In the genomic region with DNA sequence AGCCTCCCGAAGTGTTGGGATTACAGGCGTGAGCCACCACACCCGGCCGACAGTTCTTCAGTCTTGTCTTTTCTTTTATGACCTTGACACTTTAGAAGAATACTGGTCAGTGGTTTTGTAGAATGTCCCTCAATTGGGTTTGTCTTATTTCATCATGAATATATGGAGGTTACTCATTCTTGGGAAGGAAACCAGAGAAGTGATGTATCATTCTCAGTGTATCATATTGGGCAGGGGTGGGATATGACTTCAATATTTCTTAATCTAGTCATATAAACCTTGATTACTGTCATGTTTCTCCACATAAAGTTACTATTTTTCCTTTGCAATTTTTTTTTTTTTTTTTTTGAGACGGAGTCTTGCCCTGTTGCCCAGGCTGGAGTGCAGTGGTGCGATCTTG, we compare ENCODE assay signal across 27 cellular contexts. TPM values are rescaled to one million over a fixed set of nuclear protein-coding genes. Genes with fewer than 3 reads are reported as not detected.
DNase-seq lines count a peak whose midpoint lies in the region; ATAC-seq, FAIRE-seq and TF ChIP-seq lines count a peak whose summit lies in the region.
"Had no signal": no experiment of that assay in that cellular context is flagged by ENCODE, and none has a peak within 500 bp of the region (broad histone marks: within the 10 kb centered on the region; RNA-seq: fewer than 3 reads in every experiment).

No MANE protein-coding gene starts in this region.

- TF ChIP-seq POLR2A in H54 (IDR thresholded peaks at IDR 0.05; ENCODE audit: low read depth, low read length) = no peak

- BruUV-seq in mammary epithelial cell (replicated peaks; lab: Mats Ljungman, UMichigan) (no TSS peak), MCF 10A (replicated peaks; lab: Mats Ljungman, UMichigan) (no TSS peak)

- H3K79me2 ChIP-seq in mammary epithelial cell (ENCODE audit: insufficient read depth, low read length) = peaks cover 83% of the 10 kb centered on the region

- peak; percentile 27 for DNase-seq in mammary epithelial cell
- no peak for DNase-seq in MCF 10A (ENCODE audit: unreplicated experiment)
- peak; percentile 11 for DNase-seq in RKO (ENCODE audit: low spot score)
- peak; percentile 57 for DNase-seq in fibroblast of gingiva (ENCODE audit: low read depth)
- DNase-seq in upper lobe of right lung = no peak
- no peak for DNase-seq in H54 (ENCODE audit: insufficient read length, low spot score)
- no peak for DNase-seq in NCI-H128 (lab: John Stamatoyannopoulos, UW; ENCODE audit: unreplicated experiment)
- DNase-seq: 8988T; activated CD8-positive, alpha-beta T cell treated with anti-CD3 and anti-CD28 coated beads, Interleukin-2, amount 10 ng/mL, durations not matched to agents 7 days and 5 days; activated naive CD4-positive, alpha-beta T cell treated with Interleukin-2 at 50 U/mL for 16 hours; activated T-cell treated with anti-CD3 and anti-CD28 coated beads, Interleukin-2, amount 50 U/mL, for 24 hours; amniotic stem cell; COR-L47; H7; kidney glomerular epithelial cell; NCI-H1694 treated with DMSO at 0.1 percent for 48 hours; NCI-H69; spleen; stimulated activated CD4-positive, alpha-beta T cell treated with anti-CD3 and anti-CD28 coated beads, Interleukin-4, amount 100 ng/mL, for 24 hours; stimulated activated naive CD8-positive, alpha-beta T cell treated with anti-CD3 and anti-CD28 coated beads, Interleukin-15, Interleukin-2, amounts not matched to agents 100 U/mL and 50 U/mL, for 24 hours had no signal

- intact Hi-C loops in mammary epithelial cell (cut with micrococcal nuclease) = no loop called here
- intact Hi-C loops in MCF 10A (cut with micrococcal nuclease) = no loop called here
- intact Hi-C loops in upper lobe of right lung (cut with DNase I) = no loop called here

- ATAC-seq in upper lobe of right lung (no peak), GM18519 (IDR thresholded peaks at IDR 0.05; ENCODE audit: low FRiP score, unreplicated experiment) (no peak)
- ATAC-seq: activated CD4-positive, CD25-positive, alpha-beta regulatory T cell treated with anti-CD3 and anti-CD28 coated beads, Interleukin-2, amount 50 U/mL, for 24 hours; activated CD8-positive, alpha-beta T cell treated with anti-CD3 and anti-CD28 coated beads, Interleukin-2, amount 10 ng/mL, durations not matched to agents 7 days and 5 days; K562; stimulated activated naive CD8-positive, alpha-beta T cell treated with anti-CD3 and anti-CD28 coated beads, Interleukin-15, Interleukin-2, amounts not matched to agents 100 U/mL and 50 U/mL, for 24 hours had no signal

- H3K36me3 Mint-ChIP-seq in MCF 10A (ENCODE audit: insufficient read depth, unreplicated experiment) = no peaks in the 10 kb centered on the region

- no peak overlapping the region for H2AFZ ChIP-seq in mammary epithelial cell (ENCODE audit: low read depth, low read length)

- no peaks in the 10 kb centered on the region for H4K20me1 ChIP-seq in mammary epithelial cell (ENCODE audit: insufficient read depth, low read length)

- H3K36me3 ChIP-seq in mammary epithelial cell (ENCODE audit: insufficient read depth, low read length) (no peaks in the 10 kb centered on the region), upper lobe of right lung (no peaks in the 10 kb centered on the region)
- H3K36me3 ChIP-seq: cardiac muscle cell, spleen, tibial nerve had no signal

- no peaks in the 10 kb centered on the region for H3K27me3 Mint-ChIP-seq in MCF 10A (ENCODE audit: insufficient read depth, unreplicated experiment)
- H3K27me3 Mint-ChIP-seq: activated T-cell treated with anti-CD3 and anti-CD28 coated beads, Interleukin-2, amount 50 U/mL, for 24 hours had no signal

- H3K4me1 Mint-ChIP-seq in MCF 10A (ENCODE audit: insufficient read depth, unreplicated experiment) = peaks cover 5% of the 10 kb centered on the region

- H3K27ac Mint-ChIP-seq in MCF 10A (ENCODE audit: low read depth, unreplicated experiment) = no peak overlapping the region
- H3K27ac Mint-ChIP-seq: activated CD8-positive, alpha-beta T cell treated with anti-CD3 and anti-CD28 coated beads, Interleukin-2, amount 10 ng/mL, durations not matched to agents 7 days and 5 days; activated T-cell treated with anti-CD3 and anti-CD28 coated beads, Interleukin-2, amount 50 U/mL, for 24 hours; dendritic cell treated with granulocyte-macrophage colony-stimulating factor and Interleukin-4, amounts not matched to agents 40 ng/mL and 50 ng/mL, for 4 days had no signal

- POLR2A ChIA-PET in MCF 10A (lab: Yijun Ruan, JAX) = no interaction called here

- TF ChIP-seq CTCF in mammary epithelial cell (conservative IDR thresholded peaks at IDR 0.05 in 1 of 2, IDR thresholded peaks at IDR 0.05 in 1 of 2; ENCODE audit: extremely low read depth in 1 of 2, insufficient read depth in 1 of 2, low read depth in 1 of 2, low read length in 2 of 2) (no peak), MCF 10A (IDR thresholded peaks at IDR 0.05; ENCODE audit: unreplicated experiment) (no peak), upper lobe of right lung (IDR thresholded peaks at IDR 0.05) (no peak)

- FAIRE-seq in H54 (lab: Jason Lieb, UNC) = no peak
- FAIRE-seq: GM18507, K562 had no signal

- dilution Hi-C loops in mammary epithelial cell (cut with HindIII; ENCODE audit: low sequenced_read_pairs) = no loop called here

- CTCF ChIA-PET in mammary epithelial cell (lab: Charles Lee; ENCODE audit: low non-redundant PET) = no interaction called here
- CTCF ChIA-PET in MCF 10A (lab: Yijun Ruan, JAX) = no interaction called here

- H3K4me3 ChIP-seq in mammary epithelial cell (replicated peaks in 1 of 3; ENCODE audit: insufficient read depth in 1 of 3, low read depth in 2 of 3, low read length in 3 of 3) = no peak overlapping the region
- H3K4me3 ChIP-seq in upper lobe of right lung = no peak overlapping the region
- H3K4me3 ChIP-seq: cardiac muscle cell, K562, spleen, tibial nerve had no signal

- in situ Hi-C loops in mammary epithelial cell (cut with MboI; ENCODE audit: low sequenced_read_pairs in 2 of 2) = no loop called here

- no peaks in the 10 kb centered on the region for H3K9me3 Mint-ChIP-seq in MCF 10A (ENCODE audit: unreplicated experiment)
- H3K9me3 Mint-ChIP-seq: activated T-cell treated with anti-CD3 and anti-CD28 coated beads, Interleukin-2, amount 50 U/mL, for 24 hours; dendritic cell treated with granulocyte-macrophage colony-stimulating factor and Interleukin-4, amounts not matched to agents 40 ng/mL and 50 ng/mL, for 4 days had no signal

- 95% methylated on average over 5 of the region's 6 CpGs for WGBS in mammary epithelial cell (ENCODE audit: low coverage, missing lambda C conversion rate)

- peaks cover 10% of the 10 kb centered on the region for H3K4me1 ChIP-seq in mammary epithelial cell (ENCODE audit: insufficient read depth, low read length)
- H3K4me1 ChIP-seq in upper lobe of right lung = peaks cover 12% of the 10 kb centered on the region

- no peaks in the 10 kb centered on the region for H3K27me3 ChIP-seq in mammary epithelial cell (ENCODE audit: insufficient read depth, low read length)
- H3K27me3 ChIP-seq in upper lobe of right lung = no peaks in the 10 kb centered on the region
- H3K27me3 ChIP-seq: cardiac muscle cell, spleen, tibial nerve had no signal

- no peak overlapping the region for H3K9ac ChIP-seq in mammary epithelial cell (ENCODE audit: insufficient read depth, low read length)

- H3K9me3 ChIP-seq in mammary epithelial cell (replicated peaks; ENCODE audit: insufficient read depth, low read length) (no peaks in the 10 kb centered on the region), upper lobe of right lung (no peaks in the 10 kb centered on the region)
- H3K9me3 ChIP-seq: spleen, tibial nerve had no signal

- no peak overlapping the region for H3K4me3 Mint-ChIP-seq in MCF 10A (ENCODE audit: unreplicated experiment)
- H3K4me3 Mint-ChIP-seq: activated CD8-positive, alpha-beta T cell treated with anti-CD3 and anti-CD28 coated beads, Interleukin-2, amount 10 ng/mL, durations not matched to agents 7 days and 5 days; activated T-cell treated with anti-CD3 and anti-CD28 coated beads, Interleukin-2, amount 50 U/mL, for 24 hours; dendritic cell treated with granulocyte-macrophage colony-stimulating factor and Interleukin-4, amounts not matched to agents 40 ng/mL and 50 ng/mL, for 4 days had no signal

- no peak overlapping the region for H3K27ac ChIP-seq in mammary epithelial cell (ENCODE audit: insufficient read depth, low read depth, low read length)
- H3K27ac ChIP-seq in upper lobe of right lung = peak overlapping the region; percentile 33
- H3K27ac ChIP-seq: cardiac muscle cell had no signal

- no peak overlapping the region for H3K4me2 ChIP-seq in mammary epithelial cell (ENCODE audit: insufficient read depth, low read depth, low read length)

RNA-seq across cellular contexts. Expression of gene SNTB2, which starts 36.9 kb away (rescaled TPM):
- total RNA-seq in mammary epithelial cell = 10 to 100 TPM; 20.3 to 31.2 TPM
- 16.1 TPM for polyA plus RNA-seq in mammary epithelial cell
- polyA minus RNA-seq in mammary epithelial cell = 39.2 TPM
- total RNA-seq in MCF 10A (2022) = 20.2 and 20.6 TPM in 2 replicates
- 44.6 TPM for total RNA-seq in upper lobe of right lung

Comparison
In these comparisons a context has a peak if more than half of its experiments do, and no peak if none do; other contexts are left out.
1. DNase-seq: peak in mammary epithelial cell (single experiment), RKO (single experiment) and fibroblast of gingiva (single experiment); none in MCF 10A (single experiment), upper lobe of right lung (single experiment), H54 (single experiment) and NCI-H128 (single experiment).